Comparison of ENCODE assay signal across 30 cellular contexts in genomic region chr2:190441564-190441963, GRCh38. TPM values are rescaled to one million over a fixed set of nuclear protein-coding genes. Genes with fewer than 3 reads are reported as not detected.
DNase-seq lines count a peak whose midpoint lies in the region; ATAC-seq lines count a peak whose summit lies in the region.
"Had no signal": no experiment of that assay in that cellular context is flagged by ENCODE, and none has a peak within 500 bp of the region (broad histone marks: within the 10 kb centered on the region; RNA-seq: fewer than 3 reads in every experiment).

No MANE protein-coding gene starts in this region.

- H3K27ac Mint-ChIP-seq in CD4-positive, CD25-positive, alpha-beta regulatory T cell, result peak overlapping the region in 2 of 3 donors; percentile 45 to 68
- peak overlapping the region; percentile 70 for H3K27ac Mint-ChIP-seq in central memory CD8-positive, alpha-beta T cell (ENCODE audit: low read depth)
- H3K27ac Mint-ChIP-seq in naive thymus-derived CD8-positive, alpha-beta T cell, result peak overlapping the region in 6 of 10 donors; percentile 34 to 92 (median 70)
- H3K27ac Mint-ChIP-seq in stimulated activated naive B cell treated with anti-CD40 and anti-IgM and Interleukin-4, amounts not matched to agents 10 μg/mL and 1 μg/mL and 100 μg/mL, for 72 hours, result no peak overlapping the region
- H3K27ac Mint-ChIP-seq: activated CD4-positive, alpha-beta T cell treated with anti-CD3 and anti-CD28 coated beads for 36 hours; activated CD8-positive, alpha-beta T cell treated with anti-CD3 and anti-CD28 coated beads, Interleukin-2, amount 10 ng/mL, durations not matched to agents 7 days and 5 days had no signal

- POLR2A ChIA-PET in naive thymus-derived CD8-positive, alpha-beta T cell (lab: Charles Lee), result interaction anchor here (1.2 kb wide), 1 partner anchor 34 kb away, joined by 3 read pairs; no protein-coding TSS in a partner anchor

- no peak overlapping the region for H3K27ac ChIP-seq in CD4-positive, CD25-positive, alpha-beta regulatory T cell (ENCODE audit: insufficient read depth, low read length, poor library complexity, severe bottlenecking)
- H3K27ac ChIP-seq: SJCRH30, stomach, tibial artery had no signal

- no peaks in the 10 kb centered on the region for H3K27me3 Mint-ChIP-seq in CD4-positive, CD25-positive, alpha-beta regulatory T cell
- no peaks in the 10 kb centered on the region for H3K27me3 Mint-ChIP-seq in central memory CD8-positive, alpha-beta T cell
- no peaks in the 10 kb centered on the region for H3K27me3 Mint-ChIP-seq in naive thymus-derived CD8-positive, alpha-beta T cell
- no peaks in the 10 kb centered on the region for H3K27me3 Mint-ChIP-seq in stimulated activated naive B cell treated with anti-CD40 and anti-IgM and Interleukin-4, amounts not matched to agents 10 μg/mL and 1 μg/mL and 100 μg/mL, for 72 hours
- H3K27me3 Mint-ChIP-seq: activated CD4-positive, alpha-beta T cell treated with anti-CD3 and anti-CD28 coated beads for 36 hours; natural killer cell treated with Interleukin-12 subunit alpha and Interleukin-12 subunit beta and Interleukin-15 and Interleukin-18, amount 100 ng/mL, for 72 hours had no signal

- no peaks in the 10 kb centered on the region for H3K27me3 ChIP-seq in CD4-positive, CD25-positive, alpha-beta regulatory T cell (ENCODE audit: control insufficient read depth, insufficient read depth, low read length)
- H3K27me3 ChIP-seq: SJCRH30, stomach, tibial artery had no signal

- no peaks in the 10 kb centered on the region for H3K9me3 Mint-ChIP-seq in CD4-positive, CD25-positive, alpha-beta regulatory T cell
- no peaks in the 10 kb centered on the region for H3K9me3 Mint-ChIP-seq in central memory CD8-positive, alpha-beta T cell
- no peaks in the 10 kb centered on the region for H3K9me3 Mint-ChIP-seq in naive thymus-derived CD8-positive, alpha-beta T cell
- no peaks in the 10 kb centered on the region for H3K9me3 Mint-ChIP-seq in stimulated activated naive B cell treated with anti-CD40 and anti-IgM and Interleukin-4, amounts not matched to agents 10 μg/mL and 1 μg/mL and 100 μg/mL, for 72 hours
- H3K9me3 Mint-ChIP-seq: natural killer cell treated with Interleukin-12 subunit alpha and Interleukin-12 subunit beta and Interleukin-15 and Interleukin-18, amount 100 ng/mL, for 72 hours had no signal

- ATAC-seq in CD4-positive, CD25-positive, alpha-beta regulatory T cell (ENCODE audit: low read depth in 2 of 2), result no peak
- ATAC-seq in central memory CD8-positive, alpha-beta T cell (replicated peaks; ENCODE audit: extremely low read depth, poor library complexity, severe bottlenecking), result no peak
- no peak for ATAC-seq in naive thymus-derived CD8-positive, alpha-beta T cell
- ATAC-seq in GM21381 (IDR thresholded peaks at IDR 0.05; ENCODE audit: unreplicated experiment), result no peak
- ATAC-seq in stimulated activated naive B cell treated with anti-CD40 and anti-IgM and Interleukin-4, amounts not matched to agents 10 μg/mL and 1 μg/mL and 100 μg/mL, for 72 hours (replicated peaks), result no peak
- ATAC-seq: activated CD4-positive, alpha-beta T cell treated with anti-CD3 and anti-CD28 coated beads for 36 hours; activated CD8-positive, alpha-beta T cell treated with anti-CD3 and anti-CD28 coated beads, Interleukin-2, amount 10 ng/mL, durations not matched to agents 7 days and 5 days; esophagus mucosa had no signal

- in situ Hi-C loops in G401 (cut with HindIII; ENCODE audit: low sequenced_read_pairs), result no loop called here

- H3K4me3 ChIP-seq in CD4-positive, CD25-positive, alpha-beta regulatory T cell (ENCODE audit: low read depth, low read length), result no peak overlapping the region
- H3K4me3 ChIP-seq: SJCRH30, smooth muscle cell, stomach, tibial artery had no signal

- H3K36me3 Mint-ChIP-seq in CD4-positive, CD25-positive, alpha-beta regulatory T cell, result peaks cover 44% of the 10 kb centered on the region
- H3K36me3 Mint-ChIP-seq in central memory CD8-positive, alpha-beta T cell (ENCODE audit: insufficient read depth), result peaks cover 33% of the 10 kb centered on the region
- peaks cover 6 to 63% (median 21%) of the 10 kb centered on the region in 3 donors for H3K36me3 Mint-ChIP-seq in naive thymus-derived CD8-positive, alpha-beta T cell
- peaks cover 16 to 24% of the 10 kb centered on the region in 2 donors for H3K36me3 Mint-ChIP-seq in stimulated activated naive B cell treated with anti-CD40 and anti-IgM and Interleukin-4, amounts not matched to agents 10 μg/mL and 1 μg/mL and 100 μg/mL, for 72 hours

- H3K4me3 Mint-ChIP-seq in CD4-positive, CD25-positive, alpha-beta regulatory T cell, result peak overlapping the region in 1 of 4 donors; percentile 51
- H3K4me3 Mint-ChIP-seq in central memory CD8-positive, alpha-beta T cell, result peak overlapping the region; percentile 58
- H3K4me3 Mint-ChIP-seq in naive thymus-derived CD8-positive, alpha-beta T cell, result peak overlapping the region in 8 of 10 donors; percentile 30 to 74 (median 59)
- no peak overlapping the region for H3K4me3 Mint-ChIP-seq in stimulated activated naive B cell treated with anti-CD40 and anti-IgM and Interleukin-4, amounts not matched to agents 10 μg/mL and 1 μg/mL and 100 μg/mL, for 72 hours
- H3K4me3 Mint-ChIP-seq: activated CD4-positive, alpha-beta T cell treated with anti-CD3 and anti-CD28 coated beads for 36 hours; activated CD8-positive, alpha-beta T cell treated with anti-CD3 and anti-CD28 coated beads, Interleukin-2, amount 10 ng/mL, durations not matched to agents 7 days and 5 days; natural killer cell treated with Interleukin-12 subunit alpha and Interleukin-12 subunit beta and Interleukin-15 and Interleukin-18, amount 100 ng/mL, for 72 hours had no signal

- H3K9me3 ChIP-seq in CD4-positive, CD25-positive, alpha-beta regulatory T cell (ENCODE audit: control insufficient read depth in 2 of 2, low read length in 2 of 2), result no peaks in the 10 kb centered on the region
- H3K9me3 ChIP-seq: stomach, tibial artery had no signal

- peaks cover 20% of the 10 kb centered on the region for H3K4me1 ChIP-seq in CD4-positive, CD25-positive, alpha-beta regulatory T cell (ENCODE audit: control insufficient read depth, insufficient read depth, low read length, poor library complexity, severe bottlenecking)
- H3K4me1 ChIP-seq: SJCRH30 had no signal

- H3K36me3 ChIP-seq in CD4-positive, CD25-positive, alpha-beta regulatory T cell (ENCODE audit: control insufficient read depth, insufficient read depth, low read length), result peaks cover 37% of the 10 kb centered on the region
- H3K36me3 ChIP-seq: SJCRH30 had no signal

- no peak for DNase-seq in CD4-positive, CD25-positive, alpha-beta regulatory T cell
- DNase-seq in G401 (ENCODE audit: low spot score) (peak; percentile 51), head of caudate nucleus (no peak), NCI-H1694 treated with DMSO at 0.1 percent for 48 hours (lab: John Stamatoyannopoulos, UW) (no peak)
- no peak for DNase-seq in central memory CD8-positive, alpha-beta T cell (ENCODE audit: low spot score in 2 of 2)
- DNase-seq in naive thymus-derived CD8-positive, alpha-beta T cell, result no peak
- no peak for DNase-seq in stimulated activated naive B cell treated with anti-CD40 and anti-IgM and Interleukin-4, amounts not matched to agents 10 μg/mL and 1 μg/mL and 100 μg/mL, for 72 hours
- DNase-seq: activated CD4-positive, alpha-beta T cell treated with anti-CD3 and anti-CD28 coated beads for 36 hours; activated CD8-positive, alpha-beta T cell treated with anti-CD3 and anti-CD28 coated beads, Interleukin-2, amount 10 ng/mL, durations not matched to agents 7 days and 5 days; activated effector memory CD4-positive, alpha-beta T cell treated with Interleukin-2 at 50 U/mL for 16 hours; AML-193; central memory CD4-positive, alpha-beta T cell; EL; IMR-90; kidney; midbrain; NCI-H146; NCI-H446 treated with DMSO at 0.1 percent for 48 hours; NCI-H82; occipital lobe; SJCRH30; stimulated activated CD4-positive, alpha-beta T cell treated with anti-CD3 and anti-CD28 coated beads, Interleukin-1b, Interleukin-23, amount 100 ng/mL, for 48 hours; stomach; SW 1271; T-helper 9 cell; tibial artery had no signal

- H3K4me1 Mint-ChIP-seq in CD4-positive, CD25-positive, alpha-beta regulatory T cell, result peaks cover 35 to 89% (median 75%) of the 10 kb centered on the region in 4 donors
- H3K4me1 Mint-ChIP-seq in central memory CD8-positive, alpha-beta T cell, result peaks cover 85% of the 10 kb centered on the region
- peaks cover 44 to 92% (median 88%) of the 10 kb centered on the region in 4 donors for H3K4me1 Mint-ChIP-seq in naive thymus-derived CD8-positive, alpha-beta T cell
- H3K4me1 Mint-ChIP-seq in stimulated activated naive B cell treated with anti-CD40 and anti-IgM and Interleukin-4, amounts not matched to agents 10 μg/mL and 1 μg/mL and 100 μg/mL, for 72 hours, result peaks cover 25 to 53% of the 10 kb centered on the region in 2 donors

- intact Hi-C loops in head of caudate nucleus (cut with DNase I), result no loop called here

RNA-seq across cellular contexts. Expression of gene MFSD6, which starts 33.4 kb away (rescaled TPM):
- 67.1 TPM for total RNA-seq in CD4-positive, CD25-positive, alpha-beta regulatory T cell
- 10 to 100 TPM; 24.0 to 38.8 (median 27.2) TPM for polyA plus RNA-seq in CD4-positive, CD25-positive, alpha-beta regulatory T cell
- 0.71 TPM in 1 of 2 replicates, not detected in the other for total RNA-seq in G401 (2014; rRNA removed; shearing (Covaris generic))
- total RNA-seq in naive thymus-derived CD8-positive, alpha-beta T cell, result 10 to 100 TPM; 58.2 to 61.3 TPM
- polyA plus RNA-seq in naive thymus-derived CD8-positive, alpha-beta T cell, result 10 to 100 TPM; 14.7 to 18.5 (median 16.7) TPM

Comparison
In these comparisons a context has a peak if more than half of its experiments do, and no peak if none do; other contexts are left out.
1. H3K4me3 Mint-ChIP-seq: peak in central memory CD8-positive, alpha-beta T cell (single experiment) and naive thymus-derived CD8-positive, alpha-beta T cell (8 of 10); none in stimulated activated naive B cell treated with anti-CD40 and anti-IgM and Interleukin-4, amounts not matched to agents 10 μg/mL and 1 μg/mL and 100 μg/mL, for 72 hours (0 of 2).
2. RNA of gene MFSD6, which starts 33.4 kb away (total RNA-seq): 67.1 TPM in CD4-positive, CD25-positive, alpha-beta regulatory T cell (single experiment) and 58.2 to 61.3 TPM in naive thymus-derived CD8-positive, alpha-beta T cell; 0.71 TPM in G401; every median in the first group is over 10 times any median in the second.